In genomic region chr13:24463078-24463477, GRCh38 we compare ENCODE assay signal across 15 cellular contexts. TPM values are rescaled to one million over a fixed set of nuclear protein-coding genes. Genes with fewer than 3 reads are reported as not detected.
DNase-seq lines count a peak whose midpoint lies in the region; ATAC-seq and TF ChIP-seq lines count a peak whose summit lies in the region.
"Had no signal": no experiment of that assay in that cellular context is flagged by ENCODE, and none has a peak within 500 bp of the region (broad histone marks: within the 10 kb centered on the region; RNA-seq: fewer than 3 reads in every experiment).

No MANE protein-coding gene starts in this region.

- no peak overlapping the region for H4K5ac ChIP-seq in IMR-90 (ENCODE audit: low read depth, low read length)

- peaks cover 5% of the 10 kb centered on the region for H3K4me1 ChIP-seq in IMR-90 (ENCODE audit: control insufficient read depth, insufficient read depth, low read length)
- H3K4me1 ChIP-seq: BLaER1 had no signal

- H3K27ac ChIP-seq in IMR-90 (ENCODE audit: insufficient read depth, low read length) = no peak overlapping the region
- H3K27ac ChIP-seq: 22Rv1, BLaER1 had no signal

- BruUV-seq in IMR-90 (replicated peaks; lab: Mats Ljungman, UMichigan) = no TSS peak

- H3K27me3 Mint-ChIP-seq in activated T-cell treated with anti-CD3 and anti-CD28 coated beads, Interleukin-2, amount 50 U/mL, for 72 hours (ENCODE audit: low read depth) = no peaks in the 10 kb centered on the region
- no peaks in the 10 kb centered on the region for H3K27me3 Mint-ChIP-seq in effector memory CD8-positive, alpha-beta T cell

- no CpG with 5 or more reads among the region's 2 CpGs for WGBS in IMR-90 (ENCODE audit: extremely low coverage in 2 of 2, insufficient read length in 1 of 2), 2 experiments

- no peak overlapping the region for H4K91ac ChIP-seq in IMR-90 (ENCODE audit: insufficient read depth, low read depth, low read length)

- peaks cover 6% of the 10 kb centered on the region for H3K9me1 ChIP-seq in IMR-90 (ENCODE audit: insufficient read depth, low read length)

- ATAC-seq in activated T-cell treated with anti-CD3 and anti-CD28 coated beads, Interleukin-2, amount 50 U/mL, for 72 hours (replicated peaks in 1 of 2) = no peak
- ATAC-seq in IMR-90 (ENCODE audit: low read depth) (no peak), HG03457 (IDR thresholded peaks at IDR 0.05; ENCODE audit: unreplicated experiment) (no peak)
- no peak for ATAC-seq in effector memory CD8-positive, alpha-beta T cell (replicated peaks)
- no peak for ATAC-seq in stimulated activated effector memory CD8-positive, alpha-beta T cell treated with anti-CD3 and anti-CD28 coated beads, Interleukin-12 subunit alpha, Interleukin-12 subunit beta, amount 100 ng/mL, for 72 hours

- dilution Hi-C loops in IMR-90 (cut with HindIII; ENCODE audit: low sequenced_read_pairs, unreplicated experiment) = no loop called here

- POLR2A ChIA-PET in IMR-90 (lab: Charles Lee; ENCODE audit: unreplicated experiment) = no interaction called here

- H3K14ac ChIP-seq in IMR-90 (replicated peaks; ENCODE audit: low read depth, low read length) = no peak overlapping the region

- H3K23ac ChIP-seq in IMR-90 (ENCODE audit: low read depth, low read length) = no peak overlapping the region

- no peak for DNase-seq in activated T-cell treated with anti-CD3 and anti-CD28 coated beads, Interleukin-2, amount 50 U/mL, for 72 hours
- DNase-seq in activated T-cell treated with anti-CD3 and anti-CD28 coated beads, Interleukin-2, amount 50 U/mL, for 48 hours = no peak
- DNase-seq in IMR-90 (no peak), GM19238 (ENCODE audit: insufficient read length, low spot score) (no peak), NAMALWA (ENCODE audit: low spot score) (no peak)
- DNase-seq in effector memory CD8-positive, alpha-beta T cell = no peak
- DNase-seq in stimulated activated effector memory CD8-positive, alpha-beta T cell treated with anti-CD3 and anti-CD28 coated beads, Interleukin-12 subunit alpha, Interleukin-12 subunit beta, amount 100 ng/mL, for 72 hours (ENCODE audit: low spot score in 2 of 2) = no peak
- DNase-seq: AML-193, DND-41, GDM1, KBM-7 had no signal

- no peak overlapping the region for H2BK120ac ChIP-seq in IMR-90 (ENCODE audit: low read depth, low read length)

- no peak overlapping the region for H3K9ac ChIP-seq in IMR-90 (ENCODE audit: low read depth, low read length)
- H3K9ac ChIP-seq: BLaER1 had no signal

- peaks cover 4 to 6% of the 10 kb centered on the region in 2 donors for H3K36me3 Mint-ChIP-seq in activated T-cell treated with anti-CD3 and anti-CD28 coated beads, Interleukin-2, amount 50 U/mL, for 72 hours (ENCODE audit: insufficient read depth in 2 of 2)
- peaks cover 47% of the 10 kb centered on the region for H3K36me3 Mint-ChIP-seq in effector memory CD8-positive, alpha-beta T cell (ENCODE audit: insufficient read depth)
- H3K36me3 Mint-ChIP-seq in stimulated activated effector memory CD8-positive, alpha-beta T cell treated with anti-CD3 and anti-CD28 coated beads, Interleukin-12 subunit alpha, Interleukin-12 subunit beta, amount 100 ng/mL, for 72 hours = peaks cover 75% of the 10 kb centered on the region

- no peaks in the 10 kb centered on the region for H4K20me1 ChIP-seq in IMR-90 (ENCODE audit: insufficient read depth, low read length)
- H4K20me1 ChIP-seq: BLaER1 had no signal

- no peak overlapping the region for H3K4me3 ChIP-seq in IMR-90 (ENCODE audit: insufficient read depth, low read depth, low read length)
- H3K4me3 ChIP-seq: BLaER1, HAP-1 had no signal

- in situ Hi-C loops in IMR-90 (cut with MboI; ENCODE audit: low sequenced_read_pairs) = no loop called here

- H3K36me3 ChIP-seq in IMR-90 (ENCODE audit: control insufficient read depth, insufficient read depth, low read length) = peaks cover 18% of the 10 kb centered on the region

- CTCF ChIA-PET in IMR-90 (lab: Yijun Ruan, JAX) = no interaction called here

- H3K27ac Mint-ChIP-seq in activated T-cell treated with anti-CD3 and anti-CD28 coated beads, Interleukin-2, amount 50 U/mL, for 72 hours = peak overlapping the region; percentile 82
- peak overlapping the region; percentile 39 to 78 for H3K27ac Mint-ChIP-seq in effector memory CD8-positive, alpha-beta T cell
- H3K27ac Mint-ChIP-seq in stimulated activated effector memory CD8-positive, alpha-beta T cell treated with anti-CD3 and anti-CD28 coated beads, Interleukin-12 subunit alpha, Interleukin-12 subunit beta, amount 100 ng/mL, for 72 hours = peak overlapping the region; percentile 7

- no peak overlapping the region for H3K4me2 ChIP-seq in IMR-90 (ENCODE audit: low read depth, low read length)
- H3K4me2 ChIP-seq: BLaER1 had no signal

- H2AK5ac ChIP-seq in IMR-90 (ENCODE audit: low read depth, low read length) = no peak overlapping the region

- no peak overlapping the region for H2BK20ac ChIP-seq in IMR-90 (ENCODE audit: low read depth, low read length)

- no peak for TF ChIP-seq RAD21 in IMR-90 (IDR thresholded peaks at IDR 0.05; ENCODE audit: low read length)

- H2AK9ac ChIP-seq in IMR-90 (replicated peaks; ENCODE audit: low read depth, low read length, poor library complexity) = no peak overlapping the region

- H3K9me3 Mint-ChIP-seq in activated T-cell treated with anti-CD3 and anti-CD28 coated beads, Interleukin-2, amount 50 U/mL, for 72 hours = no peaks in the 10 kb centered on the region
- H3K9me3 Mint-ChIP-seq in effector memory CD8-positive, alpha-beta T cell = no peaks in the 10 kb centered on the region
- no peaks in the 10 kb centered on the region for H3K9me3 Mint-ChIP-seq in stimulated activated effector memory CD8-positive, alpha-beta T cell treated with anti-CD3 and anti-CD28 coated beads, Interleukin-12 subunit alpha, Interleukin-12 subunit beta, amount 100 ng/mL, for 72 hours

- no peak overlapping the region for H3K56ac ChIP-seq in IMR-90 (ENCODE audit: extremely low read depth, insufficient read depth, low read length)

- H4K8ac ChIP-seq in IMR-90 (ENCODE audit: low read depth in 2 of 2, low read length in 2 of 2) = no peak overlapping the region

- H3K4ac ChIP-seq in IMR-90 (ENCODE audit: low read depth, low read length) = no peak overlapping the region

- TF ChIP-seq POLR2A in IMR-90 (IDR thresholded peaks at IDR 0.05; ENCODE audit: low read depth, low read length) = no peak

- 0 out of 4 replicates have a peak, but pooled peaks cover 0 to 4% of the 10 kb centered on the region in 2 experiments for H3K79me1 ChIP-seq in IMR-90 (ENCODE audit: low read depth in 1 of 2, low read length in 2 of 2)

- intact Hi-C loops in IMR-90 (cut with micrococcal nuclease) = no loop called here

- TF ChIP-seq CTCF in IMR-90 (conservative IDR thresholded peaks at IDR 0.05; ENCODE audit: low read depth, low read length) = no peak

- H3K18ac ChIP-seq in IMR-90 (ENCODE audit: low read depth, low read length) = no peak overlapping the region

- H2BK15ac ChIP-seq in IMR-90 (ENCODE audit: low read depth, low read length) = no peak overlapping the region

- H3K27me3 ChIP-seq in IMR-90 (ENCODE audit: control insufficient read depth, insufficient read depth, low read length) = no peaks in the 10 kb centered on the region
- H3K27me3 ChIP-seq: BLaER1 had no signal

- H2BK5ac ChIP-seq in IMR-90 (ENCODE audit: low read depth, low read length, poor library complexity, severe bottlenecking) = no peak overlapping the region

- H3K4me3 Mint-ChIP-seq in activated T-cell treated with anti-CD3 and anti-CD28 coated beads, Interleukin-2, amount 50 U/mL, for 72 hours = no peak overlapping the region
- H3K4me3 Mint-ChIP-seq in effector memory CD8-positive, alpha-beta T cell = no peak overlapping the region
- no peak overlapping the region for H3K4me3 Mint-ChIP-seq in stimulated activated effector memory CD8-positive, alpha-beta T cell treated with anti-CD3 and anti-CD28 coated beads, Interleukin-12 subunit alpha, Interleukin-12 subunit beta, amount 100 ng/mL, for 72 hours

- H3K9me3 ChIP-seq in IMR-90 (ENCODE audit: control insufficient read depth, insufficient read depth, low read length) = no peaks in the 10 kb centered on the region
- H3K9me3 ChIP-seq: BLaER1, HAP-1 had no signal

- no peak overlapping the region for H2AFZ ChIP-seq in IMR-90 (replicated peaks; ENCODE audit: low read length, poor library complexity)

- H3K4me1 Mint-ChIP-seq in activated T-cell treated with anti-CD3 and anti-CD28 coated beads, Interleukin-2, amount 50 U/mL, for 72 hours (ENCODE audit: low read depth) = peaks cover 17% of the 10 kb centered on the region
- H3K4me1 Mint-ChIP-seq in effector memory CD8-positive, alpha-beta T cell (ENCODE audit: low read depth in 2 of 2) = peaks cover 14 to 41% of the 10 kb centered on the region in 2 donors
- peaks cover 38% of the 10 kb centered on the region for H3K4me1 Mint-ChIP-seq in stimulated activated effector memory CD8-positive, alpha-beta T cell treated with anti-CD3 and anti-CD28 coated beads, Interleukin-12 subunit alpha, Interleukin-12 subunit beta, amount 100 ng/mL, for 72 hours

TF ChIP-seq in IMR-90, 13 proteins besides CTCF, POLR2A, EP300 and RAD21:
- TF ChIP-seq USF2 (IDR thresholded peaks at IDR 0.05; ENCODE audit: low read depth, low read length) = no peak
- TF ChIP-seq MAFK (IDR thresholded peaks at IDR 0.05; ENCODE audit: low read depth, low read length) = peak; percentile 87

RNA-seq across cellular contexts. Expression of gene PARP4, which starts 49.5 kb away (rescaled TPM):
- total RNA-seq in activated T-cell treated with anti-CD3 and anti-CD28 coated beads, Interleukin-2, amount 50 U/mL, for 72 hours = 10 to 100 TPM; 23.1 to 37.4 TPM
- 50.0 and 50.2 TPM in 2 replicates for total RNA-seq in IMR-90 (2012; rRNA removed)
- polyA plus RNA-seq in IMR-90 (2012; rRNA removed) = 27.6 and 31.7 TPM in 2 replicates
- polyA plus RNA-seq in IMR-90 (2012; cell fraction: cytosol; rRNA removed) = 10.7 and 10.9 TPM in 2 replicates
- 18.6 and 48.8 TPM in 2 replicates for polyA plus RNA-seq in IMR-90 (2012; cell fraction: nucleus; rRNA removed; ENCODE audit: low replicate concordance)

Comparison
In these comparisons a context has a peak if more than half of its experiments do, and no peak if none do; other contexts are left out.
1. H3K27ac Mint-ChIP-seq: peak in every context shown above with its lines; median percentile 82 in activated T-cell treated with anti-CD3 and anti-CD28 coated beads, Interleukin-2, amount 50 U/mL, for 72 hours; 58 in effector memory CD8-positive, alpha-beta T cell; 7 in stimulated activated effector memory CD8-positive, alpha-beta T cell treated with anti-CD3 and anti-CD28 coated beads, Interleukin-12 subunit alpha, Interleukin-12 subunit beta, amount 100 ng/mL, for 72 hours.